10 cellular contexts compared by ENCODE assay signal in genomic region chr6:41092421-41093140, GRCh38. TPM values are rescaled to one million over a fixed set of nuclear protein-coding genes. Genes with fewer than 3 reads are reported as not detected.
DNase-seq lines count a peak whose midpoint lies in the region; ATAC-seq and TF ChIP-seq lines count a peak whose summit lies in the region.
"Had no signal": no experiment of that assay in that cellular context is flagged by ENCODE, and none has a peak within 500 bp of the region (broad histone marks: within the 10 kb centered on the region; RNA-seq: fewer than 3 reads in every experiment).

No MANE protein-coding gene starts in this region.

- no peaks in the 10 kb centered on the region for H4K20me1 ChIP-seq in osteoblast (ENCODE audit: insufficient read depth, low read length)

- H2AFZ ChIP-seq in osteoblast (ENCODE audit: low read length) = no peak overlapping the region

- H3K4me3 ChIP-seq in LNCaP clone FGC (ENCODE audit: low read depth, low read length) = no peak overlapping the region
- no peak overlapping the region for H3K4me3 ChIP-seq in osteoblast (ENCODE audit: insufficient read depth, low read length)

- no peak for ATAC-seq in GM19023 (IDR thresholded peaks at IDR 0.05; ENCODE audit: unreplicated experiment)

- peak; percentile 32 for DNase-seq in NCI-H510A treated with DMSO at 0.1 percent for 48 hours (lab: John Stamatoyannopoulos, UW)
- no peak for DNase-seq in NCI-H510A (lab: John Stamatoyannopoulos, UW)
- no peak for DNase-seq in LNCaP clone FGC (ENCODE audit: low read depth)
- DNase-seq in astrocyte of the hippocampus (ENCODE audit: low read depth, low spot score) = peak; percentile 38
- peak; percentile 59 for DNase-seq in osteoblast (ENCODE audit: insufficient read length, low spot score, missing footprints)
- no peak for DNase-seq in NCI-H1048 (lab: John Stamatoyannopoulos, UW)
- DNase-seq in cerebellum (ENCODE audit: low spot score) = no peak
- DNase-seq: activated naive CD4-positive, alpha-beta T cell treated with anti-CD3 and anti-CD28 coated beads, Interleukin-2, amount 10 ng/mL, durations not matched to agents 7 days and 5 days had no signal

- no peak overlapping the region for H3K27ac ChIP-seq in osteoblast (ENCODE audit: low read depth, low read length)

- H3K27me3 ChIP-seq in osteoblast (ENCODE audit: insufficient read depth, low read length) = no peaks in the 10 kb centered on the region

- TF ChIP-seq CTCF in LNCaP clone FGC (IDR thresholded peaks at IDR 0.05; ENCODE audit: control insufficient read depth, extremely low read depth, insufficient read depth) (peak; percentile 62), osteoblast (IDR thresholded peaks at IDR 0.05; ENCODE audit: extremely low read depth, low read depth, low read length) (peak; percentile 57)

- no peak overlapping the region for H3K4me2 ChIP-seq in osteoblast (ENCODE audit: insufficient read depth, low read length)

- H3K9me3 ChIP-seq in osteoblast (ENCODE audit: low read depth, low read length) = no peaks in the 10 kb centered on the region

- peaks cover 77% of the 10 kb centered on the region for H3K36me3 ChIP-seq in osteoblast (ENCODE audit: insufficient read depth, low read length)

- H3K4me1 ChIP-seq in osteoblast (ENCODE audit: insufficient read depth, low read length) = peaks cover 6% of the 10 kb centered on the region

- H3K79me2 ChIP-seq in osteoblast (ENCODE audit: insufficient read depth, low read length) = no peaks in the 10 kb centered on the region

RNA-seq across cellular contexts. Expression of gene NFYA, which starts 19.8 kb away (rescaled TPM):
- total RNA-seq in osteoblast (8.0 and 9.4 TPM in 2 replicates), cerebellum (32.3 TPM)

RNA-seq across cellular contexts. Expression of gene OARD1, which starts 20.4 kb away (rescaled TPM):
- total RNA-seq in osteoblast = 7.2 and 7.7 TPM in 2 replicates
- total RNA-seq in cerebellum = 18.0 TPM

RNA-seq across cellular contexts. Expression of gene APOBEC2, which starts 39.6 kb away (rescaled TPM):
- not detected in 2 replicates for total RNA-seq in osteoblast
- total RNA-seq in cerebellum = not detected
- total RNA-seq: pulmonary artery endothelial cell had no signal

RNA-seq across cellular contexts. Expression of gene TSPO2, which starts 50.3 kb away (rescaled TPM):
- total RNA-seq in osteoblast = not detected in 2 replicates
- not detected for total RNA-seq in cerebellum
- total RNA-seq: pulmonary artery endothelial cell had no signal

RNA-seq across cellular contexts. Expression of gene UNC5CL, which starts 53.6 kb away (rescaled TPM):
- under 0.01 TPM in 1 of 2 replicates, not detected in the other for total RNA-seq in osteoblast
- total RNA-seq in cerebellum = 0.64 TPM

Comparison
In these comparisons a context has a peak if more than half of its experiments do, and no peak if none do; other contexts are left out.
1. DNase-seq: peak in NCI-H510A treated with DMSO at 0.1 percent for 48 hours (single experiment), astrocyte of the hippocampus (single experiment) and osteoblast (single experiment); none in NCI-H510A (single experiment), LNCaP clone FGC (single experiment), NCI-H1048 (single experiment) and cerebellum (single experiment).